1 cellular context compared by ENCODE assay signal in genomic region chr7:151087247-151088018, GRCh38.
TF ChIP-seq lines count a peak whose summit lies in the region.

No MANE protein-coding gene starts in this region.

TF ChIP-seq in HepG2, 621 proteins besides CTCF, POLR2A, EP300 and RAD21 (continued from another document and continues in another):
- no peak for TF ChIP-seq ZNF333 (CRISPR knock-in tag; IDR thresholded peaks at IDR 0.05; ENCODE audit: borderline replicate concordance)
- TF ChIP-seq ZKSCAN1 (IDR thresholded peaks at IDR 0.05; ENCODE audit: low read length): no peak
- peak; percentile 61 for TF ChIP-seq TMF1 (CRISPR knock-in tag; IDR thresholded peaks at IDR 0.05; ENCODE audit: low read depth)
- no peak for TF ChIP-seq MTF1 (CRISPR knock-in tag; IDR thresholded peaks at IDR 0.05)
- TF ChIP-seq SMC3 (IDR thresholded peaks at IDR 0.05; ENCODE audit: low read length): no peak
- no peak for TF ChIP-seq HDAC2 (CRISPR knock-in tag; IDR thresholded peaks at IDR 0.05)
- TF ChIP-seq ZNF230 (CRISPR knock-in tag; IDR thresholded peaks at IDR 0.05): no peak
- 0 out of 2 replicates have a peak, but pooled peaks have one; percentile 28 for TF ChIP-seq MTA1 (CRISPR knock-in tag; IDR thresholded peaks at IDR 0.05; ENCODE audit: borderline replicate concordance)
- no peak for TF ChIP-seq ZNF770 (CRISPR knock-in tag; IDR thresholded peaks at IDR 0.05)
- TF ChIP-seq FLYWCH1 (CRISPR knock-in tag; IDR thresholded peaks at IDR 0.05): no peak
- TF ChIP-seq ZNF615 (CRISPR knock-in tag; IDR thresholded peaks at IDR 0.05; ENCODE audit: borderline replicate concordance): no peak
- TF ChIP-seq ATF2 (CRISPR knock-in tag; IDR thresholded peaks at IDR 0.05): no peak
- TF ChIP-seq SKI (IDR thresholded peaks at IDR 0.05; ENCODE audit: partially characterized antibody): no peak
- peak; percentile 22 for TF ChIP-seq ZNF18 (CRISPR knock-in tag; IDR thresholded peaks at IDR 0.05; ENCODE audit: insufficient replicate concordance)
- TF ChIP-seq FOXC1 (CRISPR knock-in tag; IDR thresholded peaks at IDR 0.05; ENCODE audit: borderline replicate concordance): no peak
- TF ChIP-seq STAT5B (CRISPR knock-in tag; IDR thresholded peaks at IDR 0.05): no peak
- no peak for TF ChIP-seq CENPT (CRISPR knock-in tag; IDR thresholded peaks at IDR 0.05; ENCODE audit: low read depth)
- TF ChIP-seq ZSCAN22 (CRISPR knock-in tag; IDR thresholded peaks at IDR 0.05): no peak
- TF ChIP-seq ZNF207 (IDR thresholded peaks at IDR 0.05; ENCODE audit: borderline replicate concordance): no peak
- TF ChIP-seq HES4 (CRISPR knock-in tag; IDR thresholded peaks at IDR 0.05; ENCODE audit: borderline replicate concordance): no peak; the same call in 1 of the 2 replicates
- TF ChIP-seq ZNF644 (CRISPR knock-in tag; IDR thresholded peaks at IDR 0.05; ENCODE audit: low read depth): no peak
- TF ChIP-seq MBD4 (IDR thresholded peaks at IDR 0.05; ENCODE audit: borderline replicate concordance, low read length): no peak
- peak; percentile 62; the same call in 1 of the 2 replicates for TF ChIP-seq IRX3 (CRISPR knock-in tag; IDR thresholded peaks at IDR 0.05; ENCODE audit: borderline replicate concordance, low read depth)
- no peak for TF ChIP-seq KAT8 (CRISPR knock-in tag; IDR thresholded peaks at IDR 0.05)
- TF ChIP-seq ZUFSP (CRISPR knock-in tag; IDR thresholded peaks at IDR 0.05; ENCODE audit: borderline replicate concordance): no peak
- no peak for TF ChIP-seq TERF1 (CRISPR knock-in tag; IDR thresholded peaks at IDR 0.05)
- peak; percentile 56; the same call in 1 of the 2 replicates for TF ChIP-seq MEIS2 (CRISPR knock-in tag; IDR thresholded peaks at IDR 0.05)
- no peak for TF ChIP-seq FOXM1 (CRISPR knock-in tag; IDR thresholded peaks at IDR 0.05)
- TF ChIP-seq MAZ (IDR thresholded peaks at IDR 0.05; ENCODE audit: borderline replicate concordance, low read depth, low read length): no peak
- peak; percentile 66; the same call in 1 of the 2 replicates for TF ChIP-seq MAZ (CRISPR knock-in tag; IDR thresholded peaks at IDR 0.05; ENCODE audit: low read depth)
- no peak for TF ChIP-seq ZNF335 (CRISPR knock-in tag; IDR thresholded peaks at IDR 0.05)
- TF ChIP-seq ZNF576 (CRISPR knock-in tag; IDR thresholded peaks at IDR 0.05): no peak
- TF ChIP-seq ZNF20 (CRISPR knock-in tag; IDR thresholded peaks at IDR 0.05): no peak
- peak; percentile 60 for TF ChIP-seq SAP130 (CRISPR knock-in tag; IDR thresholded peaks at IDR 0.05; ENCODE audit: low read depth)
- TF ChIP-seq MBNL3 (CRISPR knock-in tag; conservative IDR thresholded peaks at IDR 0.05): no peak
- TF ChIP-seq MYNN (CRISPR knock-in tag; IDR thresholded peaks at IDR 0.05; ENCODE audit: low read depth): 0 out of 2 replicates have a peak, but pooled peaks have one; percentile 52
- no peak for TF ChIP-seq ZNF121 (CRISPR knock-in tag; IDR thresholded peaks at IDR 0.05)
- no peak for TF ChIP-seq HHEX (CRISPR knock-in tag; IDR thresholded peaks at IDR 0.05)
- TF ChIP-seq ZNF563 (CRISPR knock-in tag; IDR thresholded peaks at IDR 0.05): peak; percentile 30; the same call in 1 of the 2 replicates
- no peak for TF ChIP-seq NR1H2 (CRISPR knock-in tag; IDR thresholded peaks at IDR 0.05; ENCODE audit: borderline replicate concordance, low read depth)
- TF ChIP-seq ZNF788 (CRISPR knock-in tag; IDR thresholded peaks at IDR 0.05; ENCODE audit: borderline replicate concordance): no peak
- no peak for TF ChIP-seq ETS1 (CRISPR knock-in tag; IDR thresholded peaks at IDR 0.05)
- TF ChIP-seq ZNF556 (CRISPR knock-in tag; IDR thresholded peaks at IDR 0.05; ENCODE audit: borderline replicate concordance): no peak
- no peak for TF ChIP-seq ATM (IDR thresholded peaks at IDR 0.05; ENCODE audit: borderline replicate concordance)
- 0 out of 2 replicates have a peak, but pooled peaks have one; percentile 20 for TF ChIP-seq KMT2A (CRISPR knock-in tag; IDR thresholded peaks at IDR 0.05)
- peak; percentile 61 for TF ChIP-seq PATZ1 (CRISPR knock-in tag; IDR thresholded peaks at IDR 0.05)
- TF ChIP-seq ZNF577 (CRISPR knock-in tag; IDR thresholded peaks at IDR 0.05; ENCODE audit: borderline replicate concordance, low read depth): peak; percentile 71; the same call in 1 of the 2 replicates
- no peak for TF ChIP-seq MNT (IDR thresholded peaks at IDR 0.05)
- no peak for TF ChIP-seq MIXL1 (CRISPR knock-in tag; IDR thresholded peaks at IDR 0.05)
- no peak for TF ChIP-seq PLRG1 (conservative IDR thresholded peaks at IDR 0.05)
- TF ChIP-seq HIVEP1 (CRISPR knock-in tag; IDR thresholded peaks at IDR 0.05): no peak
- TF ChIP-seq TRIM22 (IDR thresholded peaks at IDR 0.05): no peak
- TF ChIP-seq RNF219 (CRISPR knock-in tag; IDR thresholded peaks at IDR 0.05): no peak
- TF ChIP-seq MED8 (CRISPR knock-in tag; IDR thresholded peaks at IDR 0.05; ENCODE audit: insufficient replicate concordance): no peak
